19 cellular contexts compared by ENCODE assay signal in genomic region chr15:49860101-49860500, GRCh38.
DNase-seq lines count a peak whose midpoint lies in the region; ATAC-seq and TF ChIP-seq lines count a peak whose summit lies in the region.
"Had no signal": no experiment of that assay in that cellular context is flagged by ENCODE, and none has a peak within 500 bp of the region (broad histone marks: within the 10 kb centered on the region; RNA-seq: fewer than 3 reads in every experiment).

No MANE protein-coding gene starts in this region.

- POLR2A ChIA-PET in activated CD8-positive, alpha-beta T cell treated with anti-CD3 and anti-CD28 coated beads for 36 hours (lab: Charles Lee), result no interaction called here

- no peak overlapping the region for H3K4me3 ChIP-seq in AG09309 (ENCODE audit: control insufficient read depth, low read depth, low read length)
- H3K4me3 ChIP-seq in cardiac fibroblast (replicated peaks in 1 of 2; ENCODE audit: low read depth in 2 of 2, low read length in 2 of 2), result no peak overlapping the region
- H3K4me3 ChIP-seq: BLaER1, neural progenitor cell, testis had no signal

- CTCF ChIA-PET in activated CD8-positive, alpha-beta T cell treated with anti-CD3 and anti-CD28 coated beads for 36 hours (lab: Charles Lee), result no interaction called here

- H3K27ac Mint-ChIP-seq in nephron (peak overlapping the region; percentile 66 to 89 (median 75)), immature natural killer cell (no peak overlapping the region)
- H3K27ac Mint-ChIP-seq in activated CD8-positive, alpha-beta T cell treated with anti-CD3 and anti-CD28 coated beads for 36 hours, result no peak overlapping the region
- H3K27ac Mint-ChIP-seq: activated naive CD4-positive, alpha-beta T cell treated with anti-CD3 and anti-CD28 coated beads, Interleukin-2, amount 50 U/mL, for 72 hours; neural progenitor cell had no signal

- no peak for TF ChIP-seq CTCF in AG09309 (IDR thresholded peaks at IDR 0.05; ENCODE audit: control insufficient read depth, insufficient read depth, low read depth, low read length, missing control alignments)
- no peak for TF ChIP-seq CTCF in cardiac fibroblast (IDR thresholded peaks at IDR 0.05; ENCODE audit: low read depth, low read length)
- no peak for TF ChIP-seq CTCF in nephron (IDR thresholded peaks at IDR 0.05; ENCODE audit: unreplicated experiment in 3 of 3)
- no peak for TF ChIP-seq CTCF in activated CD8-positive, alpha-beta T cell treated with anti-CD3 and anti-CD28 coated beads for 36 hours (IDR thresholded peaks at IDR 0.05)

- DNase-seq in AG09309 (ENCODE audit: low read depth) (peak; percentile 83), HS-5 (ENCODE audit: low read depth) (peak; percentile 61), cardiac fibroblast (ENCODE audit: low read depth in 2 of 2) (peak; percentile 26 to 48), SW480 (ENCODE audit: low spot score) (no peak), immature natural killer cell (no peak)
- DNase-seq in activated CD8-positive, alpha-beta T cell treated with anti-CD3 and anti-CD28 coated beads for 36 hours, result no peak
- no peak for DNase-seq in stimulated activated CD4-positive, alpha-beta T cell treated with anti-CD3 and anti-CD28 coated beads, Interleukin-1b, Interleukin-23, amount 100 ng/mL, for 48 hours
- DNase-seq: activated CD4-positive, alpha-beta T cell treated with anti-CD3 and anti-CD28 coated beads, Interleukin-2, amount 50 U/mL, for 1 hour; activated T-cell treated with anti-CD3 and anti-CD28 coated beads, Interleukin-2, amount 50 U/mL, for 4 hours; central memory CD4-positive, alpha-beta T cell; effector memory CD4-positive, alpha-beta T cell; NCI-H2081 treated with DMSO at 0.1 percent for 48 hours; stimulated activated CD4-positive, alpha-beta T cell treated with anti-CD3 and anti-CD28 coated beads, Interleukin-4, amount 100 ng/mL, for 1 hour; testis had no signal

- no peak for ATAC-seq in activated CD8-positive, alpha-beta T cell treated with anti-CD3 and anti-CD28 coated beads for 36 hours
- ATAC-seq: activated T-cell treated with anti-CD3 and anti-CD28 coated beads, Interleukin-2, amount 50 U/mL, for 4 hours; HepG2 had no signal

- peaks cover 35% of the 10 kb centered on the region for H3K4me1 Mint-ChIP-seq in nephron
- no peaks in the 10 kb centered on the region for H3K4me1 Mint-ChIP-seq in activated CD8-positive, alpha-beta T cell treated with anti-CD3 and anti-CD28 coated beads for 36 hours (ENCODE audit: low read depth)
- H3K4me1 Mint-ChIP-seq in immature natural killer cell, result no peaks in the 10 kb centered on the region
- H3K4me1 Mint-ChIP-seq: neural progenitor cell had no signal

- H3K4me3 Mint-ChIP-seq in nephron (no peak overlapping the region), immature natural killer cell (no peak overlapping the region)
- no peak overlapping the region for H3K4me3 Mint-ChIP-seq in activated CD8-positive, alpha-beta T cell treated with anti-CD3 and anti-CD28 coated beads for 36 hours
- H3K4me3 Mint-ChIP-seq: activated T-cell treated with anti-CD3 and anti-CD28 coated beads, Interleukin-2, amount 50 U/mL, for 4 hours; neural progenitor cell had no signal

- H3K27me3 Mint-ChIP-seq in nephron (ENCODE audit: low read depth), result no peaks in the 10 kb centered on the region
- peaks cover 3% of the 10 kb centered on the region for H3K27me3 Mint-ChIP-seq in activated CD8-positive, alpha-beta T cell treated with anti-CD3 and anti-CD28 coated beads for 36 hours
- H3K27me3 Mint-ChIP-seq in immature natural killer cell (ENCODE audit: low read depth in 3 of 3), result no peaks in the 10 kb centered on the region

- intact Hi-C loops in activated CD8-positive, alpha-beta T cell treated with anti-CD3 and anti-CD28 coated beads for 36 hours (cut with micrococcal nuclease), result no loop called here

- H3K36me3 Mint-ChIP-seq in nephron (ENCODE audit: low read depth), result no peaks in the 10 kb centered on the region
- H3K36me3 Mint-ChIP-seq in activated CD8-positive, alpha-beta T cell treated with anti-CD3 and anti-CD28 coated beads for 36 hours (ENCODE audit: low read depth), result no peaks in the 10 kb centered on the region
- H3K36me3 Mint-ChIP-seq in immature natural killer cell, result peaks cover 16 to 43% (median 17%) of the 10 kb centered on the region in 3 donors
- H3K36me3 Mint-ChIP-seq: activated naive CD4-positive, alpha-beta T cell treated with anti-CD3 and anti-CD28 coated beads, Interleukin-2, amount 50 U/mL, for 72 hours; neural progenitor cell had no signal

- no peaks in the 10 kb centered on the region for H3K9me3 Mint-ChIP-seq in nephron
- H3K9me3 Mint-ChIP-seq in activated CD8-positive, alpha-beta T cell treated with anti-CD3 and anti-CD28 coated beads for 36 hours, result no peaks in the 10 kb centered on the region
- no peaks in the 10 kb centered on the region for H3K9me3 Mint-ChIP-seq in immature natural killer cell
- H3K9me3 Mint-ChIP-seq: activated naive CD4-positive, alpha-beta T cell treated with anti-CD3 and anti-CD28 coated beads, Interleukin-2, amount 50 U/mL, for 72 hours; activated T-cell treated with anti-CD3 and anti-CD28 coated beads, Interleukin-2, amount 50 U/mL, for 4 hours; neural progenitor cell had no signal

Comparison
In these comparisons a context has a peak if more than half of its experiments do, and no peak if none do; other contexts are left out.
1. DNase-seq: peak in AG09309 (single experiment), HS-5 (single experiment) and cardiac fibroblast (2 of 2); none in activated CD8-positive, alpha-beta T cell treated with anti-CD3 and anti-CD28 coated beads for 36 hours (single experiment), SW480 (single experiment), immature natural killer cell (0 of 3) and stimulated activated CD4-positive, alpha-beta T cell treated with anti-CD3 and anti-CD28 coated beads, Interleukin-1b, Interleukin-23, amount 100 ng/mL, for 48 hours (single experiment).
2. H3K27ac Mint-ChIP-seq: peak in nephron (3 of 3); none in activated CD8-positive, alpha-beta T cell treated with anti-CD3 and anti-CD28 coated beads for 36 hours (single experiment) and immature natural killer cell (0 of 6).